Comparison of ENCODE assay signal across 27 cellular contexts in genomic region chr5:35456506-35456905, GRCh38.
"Had no signal": no experiment of that assay in that cellular context is flagged by ENCODE, and none has a peak within 500 bp of the region (broad histone marks: within the 10 kb centered on the region; RNA-seq: fewer than 3 reads in every experiment).

No MANE protein-coding gene starts in this region.

- H3K9me3 Mint-ChIP-seq: stimulated activated effector memory CD8-positive, alpha-beta T cell treated with anti-CD3 and anti-CD28 coated beads, Interleukin-12 subunit alpha, Interleukin-12 subunit beta, amount 100 ng/mL, for 72 hours; stimulated activated naive CD8-positive, alpha-beta T cell treated with anti-CD3 and anti-CD28 coated beads, Interleukin-15, Interleukin-2, amounts not matched to agents 100 ng/mL and 50 ng/mL, for 24 hours had no signal

- H3K27ac Mint-ChIP-seq: stimulated activated effector memory CD8-positive, alpha-beta T cell treated with anti-CD3 and anti-CD28 coated beads, Interleukin-12 subunit alpha, Interleukin-12 subunit beta, amount 100 ng/mL, for 72 hours; stimulated activated memory B cell treated with anti-CD40 and anti-IgM and Interleukin-4, amounts not matched to agents 10 μg/mL and 1 μg/mL and 100 μg/mL, for 72 hours; stimulated activated naive B cell treated with anti-CD40 and anti-IgM and Interleukin-4, amounts not matched to agents 10 μg/mL and 1 μg/mL and 100 μg/mL, for 72 hours; stimulated activated naive CD8-positive, alpha-beta T cell treated with anti-CD3 and anti-CD28 coated beads, Interleukin-15, amount 100 ng/mL, for 72 hours; stimulated activated naive CD8-positive, alpha-beta T cell treated with anti-CD3 and anti-CD28 coated beads, Interleukin-15, Interleukin-2, amounts not matched to agents 100 ng/mL and 50 ng/mL, for 24 hours; type B pancreatic cell had no signal

- H3K27me3 ChIP-seq: stomach, suprapubic skin, testis, thyroid gland, tibial artery, tibial nerve, transverse colon, upper lobe of left lung, upper lobe of right lung, uterus, vagina had no signal

- H3K36me3 ChIP-seq: stomach, suprapubic skin, thoracic aorta, thyroid gland, tibial artery, tibial nerve, transverse colon, upper lobe of left lung, upper lobe of right lung, uterus, vagina had no signal

- DNase-seq: stimulated activated CD4-positive, alpha-beta T cell treated with anti-CD3 and anti-CD28 coated beads, Interleukin-2, amount 100 ng/mL, for 48 hours; stimulated activated CD4-positive, alpha-beta T cell treated with anti-CD3 and anti-CD28 coated beads, Interleukin-4, amount 100 ng/mL, for 1 hour; stimulated activated CD4-positive, alpha-beta T cell treated with anti-CD3 and anti-CD28 coated beads, Interleukin-4, amount 100 ng/mL, for 24 hours; stimulated activated CD4-positive, alpha-beta T cell treated with anti-CD3 and anti-CD28 coated beads, Interleukin-4, amount 100 ng/mL, for 4 hours; stimulated activated CD8-positive, alpha-beta memory T cell treated with anti-CD3 and anti-CD28 coated beads, Interleukin-4, amount 100 ng/mL, for 48 hours; stimulated activated naive B cell treated with anti-CD40 and anti-IgM and Interleukin-4, amounts not matched to agents 10 μg/mL and 1 μg/mL and 100 μg/mL, for 72 hours; stimulated activated naive CD4-positive, alpha-beta T cell; stimulated activated naive CD4-positive, alpha-beta T cell treated with Interleukin-2 at 50 U/mL for 16 hours; stimulated activated naive CD8-positive, alpha-beta T cell treated with anti-CD3 and anti-CD28 coated beads, Interleukin-15, amount 100 ng/mL, for 72 hours; stimulated activated naive CD8-positive, alpha-beta T cell treated with anti-CD3 and anti-CD28 coated beads, Interleukin-15, Interleukin-2, amounts not matched to agents 100 U/mL and 50 U/mL, for 24 hours; stomach; substantia nigra; testis; thyroid gland; tibial artery; transverse colon; upper lobe of left lung; upper lobe of right lung; uterus had no signal

- H3K9me3 ChIP-seq: suprapubic skin, testis, thoracic aorta, thyroid gland, transverse colon, upper lobe of left lung, upper lobe of right lung, uterus, vagina had no signal

- H3K4me1 Mint-ChIP-seq: stimulated activated effector memory CD8-positive, alpha-beta T cell treated with anti-CD3 and anti-CD28 coated beads, Interleukin-12 subunit alpha, Interleukin-12 subunit beta, amount 100 ng/mL, for 72 hours; stimulated activated memory B cell treated with anti-CD40 and anti-IgM and Interleukin-4, amounts not matched to agents 10 μg/mL and 1 μg/mL and 100 μg/mL, for 72 hours; stimulated activated naive B cell treated with anti-CD40 and anti-IgM and Interleukin-4, amounts not matched to agents 10 μg/mL and 1 μg/mL and 100 μg/mL, for 72 hours; stimulated activated naive CD8-positive, alpha-beta T cell treated with anti-CD3 and anti-CD28 coated beads, Interleukin-15, amount 100 ng/mL, for 72 hours had no signal

- H3K4me3 Mint-ChIP-seq: stimulated activated effector memory CD8-positive, alpha-beta T cell treated with anti-CD3 and anti-CD28 coated beads, Interleukin-12 subunit alpha, Interleukin-12 subunit beta, amount 100 ng/mL, for 72 hours; stimulated activated memory B cell treated with anti-CD40 and anti-IgM and Interleukin-4, amounts not matched to agents 10 μg/mL and 1 μg/mL and 100 μg/mL, for 72 hours; stimulated activated naive B cell treated with anti-CD40 and anti-IgM and Interleukin-4, amounts not matched to agents 10 μg/mL and 1 μg/mL and 100 μg/mL, for 72 hours; stimulated activated naive CD8-positive, alpha-beta T cell treated with anti-CD3 and anti-CD28 coated beads, Interleukin-15, amount 100 ng/mL, for 72 hours; stimulated activated naive CD8-positive, alpha-beta T cell treated with anti-CD3 and anti-CD28 coated beads, Interleukin-15, Interleukin-2, amounts not matched to agents 100 ng/mL and 50 ng/mL, for 24 hours; type B pancreatic cell had no signal

- H3K4me3 ChIP-seq: stomach, suprapubic skin, testis, thoracic aorta, thyroid gland, tibial artery, tibial nerve, transverse colon, upper lobe of left lung, upper lobe of right lung, uterus, vagina had no signal

- ATAC-seq: stimulated activated effector memory CD8-positive, alpha-beta T cell treated with anti-CD3 and anti-CD28 coated beads, Interleukin-12 subunit alpha, Interleukin-12 subunit beta, amount 100 ng/mL, for 72 hours; stimulated activated memory B cell treated with anti-CD40 and anti-IgM and Interleukin-4, amounts not matched to agents 10 μg/mL and 1 μg/mL and 100 μg/mL, for 72 hours; stimulated activated naive B cell treated with anti-CD40 and anti-IgM and Interleukin-4, amounts not matched to agents 10 μg/mL and 1 μg/mL and 100 μg/mL, for 72 hours; stimulated activated naive CD8-positive, alpha-beta T cell treated with anti-CD3 and anti-CD28 coated beads, Interleukin-15, amount 100 ng/mL, for 72 hours; stimulated activated naive CD8-positive, alpha-beta T cell treated with anti-CD3 and anti-CD28 coated beads, Interleukin-15, Interleukin-2, amounts not matched to agents 100 U/mL and 50 U/mL, for 24 hours; upper lobe of right lung had no signal

- H3K36me3 Mint-ChIP-seq: stimulated activated effector memory CD8-positive, alpha-beta T cell treated with anti-CD3 and anti-CD28 coated beads, Interleukin-12 subunit alpha, Interleukin-12 subunit beta, amount 100 ng/mL, for 72 hours; stimulated activated memory B cell treated with anti-CD40 and anti-IgM and Interleukin-4, amounts not matched to agents 10 μg/mL and 1 μg/mL and 100 μg/mL, for 72 hours; stimulated activated naive B cell treated with anti-CD40 and anti-IgM and Interleukin-4, amounts not matched to agents 10 μg/mL and 1 μg/mL and 100 μg/mL, for 72 hours; type B pancreatic cell had no signal

- H3K27me3 Mint-ChIP-seq: stimulated activated memory B cell treated with anti-CD40 and anti-IgM and Interleukin-4, amounts not matched to agents 10 μg/mL and 1 μg/mL and 100 μg/mL, for 72 hours; stimulated activated naive CD8-positive, alpha-beta T cell treated with anti-CD3 and anti-CD28 coated beads, Interleukin-15, amount 100 ng/mL, for 72 hours; type B pancreatic cell had no signal

- H3K4me1 ChIP-seq: stomach, thyroid gland, tibial artery, tibial nerve, transverse colon, upper lobe of left lung, upper lobe of right lung, uterus had no signal

- H3K27ac ChIP-seq: stomach, suprapubic skin, testis, thoracic aorta, thyroid gland, tibial artery, tibial nerve, transverse colon, upper lobe of left lung, upper lobe of right lung, uterus, vagina had no signal
